ENCODE assay signal across 8 cellular contexts in the genomic region with DNA sequence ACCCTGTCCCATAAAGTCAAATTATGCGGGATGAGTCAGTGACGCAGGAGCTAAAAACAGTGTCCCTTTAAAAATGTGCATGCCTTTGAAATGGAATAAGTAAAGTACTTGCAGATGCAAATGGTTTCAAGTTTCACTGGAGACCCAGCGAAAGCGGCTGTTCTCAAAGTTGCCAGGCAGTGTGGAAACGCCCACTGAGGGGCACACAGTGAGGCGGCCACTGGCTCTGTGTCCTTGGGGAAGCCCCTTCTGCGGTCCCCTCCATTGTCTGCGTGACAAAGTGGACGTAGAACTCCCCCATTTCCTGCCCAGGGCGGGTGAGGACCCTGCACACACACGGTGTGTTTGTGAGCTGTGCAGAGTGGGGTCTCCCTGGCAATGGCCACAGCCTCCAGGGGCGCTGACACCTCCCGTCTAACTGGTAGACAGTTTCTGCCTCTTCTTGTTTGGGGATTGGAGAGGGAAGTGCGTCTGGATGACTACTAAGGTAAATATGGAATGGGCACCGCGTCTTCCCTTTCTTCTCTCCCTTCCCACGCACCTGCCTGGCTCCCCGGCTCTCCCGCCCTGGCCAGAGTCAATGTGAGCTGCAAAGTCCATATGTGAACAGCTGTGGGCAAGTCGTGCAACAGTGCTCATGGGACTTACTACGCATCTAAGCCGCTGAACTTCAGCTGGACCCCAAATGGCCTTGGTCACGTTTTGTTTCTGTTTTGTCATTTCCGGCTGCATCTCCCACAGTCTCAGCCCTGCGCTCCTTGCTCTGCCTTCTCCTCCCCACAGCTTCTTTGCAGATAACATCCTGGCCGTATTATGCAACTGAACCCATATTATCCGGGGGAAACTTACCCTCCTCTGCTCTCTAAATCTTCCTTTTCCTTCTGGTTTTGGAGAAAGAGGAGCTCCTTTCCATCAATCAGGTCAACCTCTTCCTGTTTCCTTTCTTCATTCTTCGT. TPM values are rescaled to one million over a fixed set of nuclear protein-coding genes. Genes with fewer than 3 reads are reported as not detected.
DNase-seq lines count a peak whose midpoint lies in the region; ATAC-seq and TF ChIP-seq lines count a peak whose summit lies in the region.

No MANE protein-coding gene starts in this region.

- H3K4me1 ChIP-seq in parathyroid adenoma: peaks cover 8% of the 10 kb centered on the region

- H3K27me3 ChIP-seq in parathyroid adenoma (ENCODE audit: control insufficient read depth, insufficient read depth, low read length): no peaks in the 10 kb centered on the region

- TF ChIP-seq CTCF in fibroblast of pulmonary artery (IDR thresholded peaks at IDR 0.05; ENCODE audit: low read length, missing control alignments) (no peak), parathyroid adenoma (IDR thresholded peaks at IDR 0.05) (no peak)

- H3K9me3 ChIP-seq in parathyroid adenoma (ENCODE audit: control insufficient read depth, low read length): no peaks in the 10 kb centered on the region

- H3K79me2 ChIP-seq in parathyroid adenoma: no peaks in the 10 kb centered on the region

- H3K9ac ChIP-seq in parathyroid adenoma: no peak overlapping the region

- H3K4me2 ChIP-seq in parathyroid adenoma (ENCODE audit: low read length): peak overlapping the region; percentile 83

- peak overlapping the region; percentile 92 for H2AFZ ChIP-seq in parathyroid adenoma

- H3K4me3 ChIP-seq in GM08714 (ENCODE audit: low read length) (peak overlapping the region; percentile 64; the same call in 1 of the 2 replicates), fibroblast of pulmonary artery (replicated peaks; ENCODE audit: low read depth, low read length) (peak overlapping the region; percentile 48), parathyroid adenoma (ENCODE audit: low read depth, low read length) (peak overlapping the region; percentile 63)

- ATAC-seq in HG03175 (IDR thresholded peaks at IDR 0.05; ENCODE audit: unreplicated experiment) (peak; percentile 60), GM18858 (IDR thresholded peaks at IDR 0.05; ENCODE audit: unreplicated experiment) (no peak)

- no peaks in the 10 kb centered on the region for H3K36me3 ChIP-seq in parathyroid adenoma (ENCODE audit: control insufficient read depth, insufficient read depth, low read length)

- DNase-seq in SK-N-DZ (ENCODE audit: low spot score): peak; percentile 31
- DNase-seq in fibroblast of pulmonary artery (ENCODE audit: low read depth): peak; percentile 74
- no peak for DNase-seq in LoVo (ENCODE audit: low spot score)
- DNase-seq in HuH-7 (ENCODE audit: low spot score): no peak

- peak overlapping the region; percentile 26 for H3K27ac ChIP-seq in parathyroid adenoma

RNA-seq across cellular contexts. Expression of a gene that starts 33.7 kb away (rescaled TPM):
- 18.9 and 25.6 TPM in 2 replicates for polyA plus RNA-seq in SK-N-DZ (2014; cell fraction: cytosol; rRNA removed)
- polyA plus RNA-seq in SK-N-DZ (2014; cell fraction: nucleus; rRNA removed): 14.5 and 25.3 TPM in 2 replicates

Comparison
In these comparisons a context has a peak if more than half of its experiments do, and no peak if none do; other contexts are left out.
1. DNase-seq: peak in SK-N-DZ (single experiment) and fibroblast of pulmonary artery (single experiment); none in LoVo (single experiment) and HuH-7 (single experiment).
2. Peak in every context shown above with its lines, with median percentiles within 50 percentile points of each other: H3K4me3 ChIP-seq.